27 cellular contexts compared by ENCODE assay signal in the genomic region with DNA sequence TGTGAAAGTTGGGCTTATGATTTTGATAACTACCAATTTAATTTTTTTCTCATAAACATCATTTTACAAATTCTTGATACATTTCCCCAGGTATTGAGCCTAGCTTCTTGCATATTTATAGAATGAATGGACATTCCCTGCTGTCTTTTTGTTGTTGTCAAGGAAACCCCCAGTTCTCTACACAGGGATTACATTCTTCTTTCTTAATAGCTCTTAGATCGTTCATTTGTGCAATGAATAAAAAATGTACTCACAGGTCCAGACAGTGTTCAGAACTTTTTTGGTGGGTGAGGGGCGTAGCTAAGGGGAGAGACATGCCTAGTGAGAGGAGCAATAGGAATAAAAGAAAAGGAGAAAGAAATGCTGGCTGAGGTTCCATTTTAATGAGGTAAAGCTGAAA. TPM values are rescaled to one million over a fixed set of nuclear protein-coding genes. Genes with fewer than 3 reads are reported as not detected.
DNase-seq lines count a peak whose midpoint lies in the region; ATAC-seq and TF ChIP-seq lines count a peak whose summit lies in the region.
"Had no signal": no experiment of that assay in that cellular context is flagged by ENCODE, and none has a peak within 500 bp of the region (broad histone marks: within the 10 kb centered on the region; RNA-seq: fewer than 3 reads in every experiment).

No MANE protein-coding gene starts in this region.

- H3F3A ChIP-seq in neural cell (ENCODE audit: insufficient read depth, low read length, poor library complexity, severe bottlenecking) = peaks cover 7% of the 10 kb centered on the region
- H3F3A ChIP-seq in PC-3 (ENCODE audit: low read length, unreplicated experiment) = no peaks in the 10 kb centered on the region

- H3K27ac ChIP-seq in RWPE2 (ENCODE audit: poor library complexity, severe bottlenecking) = no peak overlapping the region
- no peak overlapping the region for H3K27ac ChIP-seq in neural cell (ENCODE audit: low read length)
- no peak overlapping the region for H3K27ac ChIP-seq in PC-3 (ENCODE audit: low read length)
- H3K27ac ChIP-seq: heart left ventricle, psoas muscle, uterus had no signal

- TF ChIP-seq EP300 in neural cell (conservative IDR thresholded peaks at IDR 0.05; ENCODE audit: poor library complexity, severe bottlenecking) = no peak

- intact Hi-C loops in activated CD4-positive, alpha-beta T cell treated with anti-CD3 and anti-CD28 coated beads, Interleukin-2, amount 10 ng/mL, durations not matched to agents 24 days and 14 days (cut with micrococcal nuclease) = no loop called here
- intact Hi-C loops in PC-3 (cut with micrococcal nuclease) = no loop called here

- H4K20me1 ChIP-seq in neural cell (ENCODE audit: insufficient read depth) (peaks cover 89% of the 10 kb centered on the region), PC-3 (ENCODE audit: low read length) (no peaks in the 10 kb centered on the region)

- H3K27me3 ChIP-seq in RWPE2 (ENCODE audit: insufficient read depth, poor library complexity, severe bottlenecking) (peaks cover 14% of the 10 kb centered on the region), neural cell (ENCODE audit: insufficient read depth, low read depth, low read length) (no peaks in the 10 kb centered on the region), PC-3 (ENCODE audit: low read length) (no peaks in the 10 kb centered on the region)
- H3K27me3 ChIP-seq: ascending aorta, BE2C, heart left ventricle, uterus had no signal

- H3K36me3 ChIP-seq in RWPE2 (ENCODE audit: low read depth) = no peaks in the 10 kb centered on the region
- peaks cover 34% of the 10 kb centered on the region for H3K36me3 ChIP-seq in neural cell (ENCODE audit: insufficient read depth, low read length)
- H3K36me3 ChIP-seq in PC-3 (ENCODE audit: low read depth, low read length) = no peaks in the 10 kb centered on the region
- H3K36me3 ChIP-seq: BE2C, heart left ventricle, thoracic aorta, uterus had no signal

- no peaks in the 10 kb centered on the region for H3K4me1 ChIP-seq in RWPE2 (ENCODE audit: insufficient read depth, poor library complexity, severe bottlenecking)
- no peaks in the 10 kb centered on the region for H3K4me1 ChIP-seq in PC-3 (ENCODE audit: insufficient read depth, low read length)
- H3K4me1 ChIP-seq: ascending aorta, BE2C, psoas muscle, uterus had no signal

- ATAC-seq in RWPE2 (ENCODE audit: low read depth) (peak; percentile 35; the same call in 1 of the 3 replicates), PC-3 (no peak)
- ATAC-seq: activated CD8-positive, alpha-beta T cell treated with anti-CD3 and anti-CD28 coated beads, Interleukin-2, amount 10 ng/mL, durations not matched to agents 7 days and 5 days; heart left ventricle; left colon; Panc1; psoas muscle; stimulated activated naive CD8-positive, alpha-beta T cell treated with anti-CD3 and anti-CD28 coated beads, Interleukin-15, Interleukin-2, amounts not matched to agents 100 U/mL and 50 U/mL, for 24 hours had no signal

- BruUV-seq in PC-3 (replicated peaks; lab: Mats Ljungman, UMichigan) = no TSS peak

- H3K36me3 Mint-ChIP-seq in activated CD4-positive, alpha-beta T cell treated with anti-CD3 and anti-CD28 coated beads, Interleukin-2, amount 10 ng/mL, durations not matched to agents 24 days and 14 days (ENCODE audit: low read depth) = no peaks in the 10 kb centered on the region
- H3K36me3 Mint-ChIP-seq: activated naive CD8-positive, alpha-beta T cell; memory B cell had no signal

- H3K4me3 ChIP-seq in RWPE2 (ENCODE audit: severe bottlenecking) (no peak overlapping the region), choroid plexus epithelial cell (ENCODE audit: low read depth, low read length) (no peak overlapping the region), neural cell (ENCODE audit: low read length) (peak overlapping the region; percentile 28), PC-3 (ENCODE audit: low read length) (no peak overlapping the region)
- H3K4me3 ChIP-seq: ascending aorta, heart left ventricle, psoas muscle, thoracic aorta, uterus had no signal

- no peak overlapping the region for H3K27ac Mint-ChIP-seq in activated CD4-positive, alpha-beta T cell treated with anti-CD3 and anti-CD28 coated beads, Interleukin-2, amount 10 ng/mL, durations not matched to agents 24 days and 14 days
- H3K27ac Mint-ChIP-seq: activated CD8-positive, alpha-beta T cell treated with anti-CD3 and anti-CD28 coated beads, Interleukin-2, amount 10 ng/mL, durations not matched to agents 7 days and 5 days; activated naive CD8-positive, alpha-beta T cell; activated T-helper 2 cell treated with anti-CD3 and anti-CD28 coated beads, Interferon-gamma antibody, Interleukin-2, Interleukin-4, amounts not matched to agents 10 μg/mL and 5 μg/mL and 100 μg/mL, durations not matched to agents 14 hours and 24 hours and 36 hours; memory B cell had no signal

- no peak overlapping the region for H2AFZ ChIP-seq in neural cell (ENCODE audit: low read depth, low read length)
- no peak overlapping the region for H2AFZ ChIP-seq in PC-3 (ENCODE audit: low read length)

- H3K4me2 ChIP-seq in neural cell (ENCODE audit: low read length) (no peak overlapping the region), PC-3 (ENCODE audit: low read length) (no peak overlapping the region)

- no peak overlapping the region for H3K9ac ChIP-seq in neural cell (ENCODE audit: low read length)
- no peak overlapping the region for H3K9ac ChIP-seq in PC-3 (ENCODE audit: low read length)

- no peaks in the 10 kb centered on the region for H3K9me3 Mint-ChIP-seq in activated CD4-positive, alpha-beta T cell treated with anti-CD3 and anti-CD28 coated beads, Interleukin-2, amount 10 ng/mL, durations not matched to agents 24 days and 14 days
- H3K9me3 Mint-ChIP-seq: activated T-helper 2 cell treated with anti-CD3 and anti-CD28 coated beads, Interferon-gamma antibody, Interleukin-2, Interleukin-4, amounts not matched to agents 10 μg/mL and 5 μg/mL and 100 μg/mL, durations not matched to agents 14 hours and 24 hours and 36 hours; memory B cell had no signal

- POLR2A ChIA-PET in PC-3 (lab: Charles Lee; ENCODE audit: unreplicated experiment) = no interaction called here

- H3K4me3 Mint-ChIP-seq in activated CD4-positive, alpha-beta T cell treated with anti-CD3 and anti-CD28 coated beads, Interleukin-2, amount 10 ng/mL, durations not matched to agents 24 days and 14 days = no peak overlapping the region
- H3K4me3 Mint-ChIP-seq: activated CD8-positive, alpha-beta T cell treated with anti-CD3 and anti-CD28 coated beads, Interleukin-2, amount 10 ng/mL, durations not matched to agents 7 days and 5 days; activated naive CD8-positive, alpha-beta T cell; memory B cell had no signal

- H3K79me2 ChIP-seq in neural cell (replicated peaks; ENCODE audit: insufficient read depth, low read length) (peaks cover 97% of the 10 kb centered on the region), PC-3 (ENCODE audit: low read length) (no peaks in the 10 kb centered on the region)

- CTCF ChIA-PET in PC-3 (lab: Charles Lee) = no interaction called here

- DNase-seq in Ammon's horn (ENCODE audit: low spot score) (peak; percentile 30), RWPE2 (ENCODE audit: low spot score) (no peak), choroid plexus epithelial cell (ENCODE audit: low read depth) (peak; percentile 73), NCI-H1417 treated with DMSO at 0.1 percent for 48 hours (lab: John Stamatoyannopoulos, UW) (no peak), OCI-M1 (lab: John Stamatoyannopoulos, UW) (no peak), PC-3 (no peak)
- no peak for DNase-seq in activated CD4-positive, alpha-beta T cell treated with anti-CD3 and anti-CD28 coated beads, Interleukin-2, amount 10 ng/mL, durations not matched to agents 24 days and 14 days
- DNase-seq: activated CD4-positive, CD25-positive, alpha-beta regulatory T cell treated with anti-CD3 and anti-CD28 coated beads, Interleukin-2, amount 50 U/mL, for 72 hours; activated CD8-positive, alpha-beta T cell treated with anti-CD3 and anti-CD28 coated beads, Interleukin-2, amount 10 ng/mL, durations not matched to agents 7 days and 5 days; BE2C; cerebellar nuclear complex; H7; heart left ventricle; left colon; NCI-H1694; NCI-H526; psoas muscle; SIG-M5; stimulated activated naive CD8-positive, alpha-beta T cell treated with anti-CD3 and anti-CD28 coated beads, Interleukin-15, Interleukin-2, amounts not matched to agents 100 U/mL and 50 U/mL, for 24 hours; uterus had no signal

- no peaks in the 10 kb centered on the region for H3K4me1 Mint-ChIP-seq in activated CD4-positive, alpha-beta T cell treated with anti-CD3 and anti-CD28 coated beads, Interleukin-2, amount 10 ng/mL, durations not matched to agents 24 days and 14 days
- H3K4me1 Mint-ChIP-seq: memory B cell had no signal

- peaks cover 15% of the 10 kb centered on the region for H3K27me3 Mint-ChIP-seq in activated CD4-positive, alpha-beta T cell treated with anti-CD3 and anti-CD28 coated beads, Interleukin-2, amount 10 ng/mL, durations not matched to agents 24 days and 14 days
- H3K27me3 Mint-ChIP-seq: memory B cell had no signal

- H3K9me3 ChIP-seq in RWPE2 (ENCODE audit: severe bottlenecking) = no peaks in the 10 kb centered on the region
- H3K9me3 ChIP-seq in neural cell (ENCODE audit: low read length) = no peaks in the 10 kb centered on the region
- H3K9me3 ChIP-seq in PC-3 (ENCODE audit: low read length) = no peaks in the 10 kb centered on the region
- H3K9me3 ChIP-seq: ascending aorta, BE2C, heart left ventricle, psoas muscle, thoracic aorta, uterus had no signal

- TF ChIP-seq CTCF in RWPE2 (IDR thresholded peaks at IDR 0.05; ENCODE audit: poor library complexity, severe bottlenecking) (no peak), choroid plexus epithelial cell (conservative IDR thresholded peaks at IDR 0.05; ENCODE audit: low read depth, low read length) (no peak), neural cell (IDR thresholded peaks at IDR 0.05; ENCODE audit: poor library complexity, severe bottlenecking) (no peak), PC-3 (conservative IDR thresholded peaks at IDR 0.05; ENCODE audit: low read depth, low read length) (no peak)

- no peak for TF ChIP-seq RAD21 in neural cell (conservative IDR thresholded peaks at IDR 0.05)

- H3K9me2 ChIP-seq in neural cell (ENCODE audit: insufficient read depth, low read length) (no peaks in the 10 kb centered on the region), PC-3 (replicated peaks; ENCODE audit: low read length) (no peaks in the 10 kb centered on the region)

TF ChIP-seq in neural cell, 6 proteins besides CTCF, POLR2A, EP300 and RAD21 (continues in another document):
- TF ChIP-seq EZH2 (IDR thresholded peaks at IDR 0.05; ENCODE audit: borderline replicate concordance, insufficient read depth, low read length, poor library complexity, severe bottlenecking) = no peak
- TF ChIP-seq MXI1 (conservative IDR thresholded peaks at IDR 0.05; ENCODE audit: poor library complexity, severe bottlenecking) = no peak
- no peak for TF ChIP-seq POLR2AphosphoS5 (IDR thresholded peaks at IDR 0.05)
- TF ChIP-seq SMC3 (conservative IDR thresholded peaks at IDR 0.05; ENCODE audit: poor library complexity) = no peak
- no peak for TF ChIP-seq TAF1 (IDR thresholded peaks at IDR 0.05; ENCODE audit: low read depth)

RNA-seq across cellular contexts. Expression of a gene that starts 58.6 kb away (rescaled TPM):
- polyA plus RNA-seq in neural cell = 1,185 and 1,274 TPM in 2 replicates
- polyA minus RNA-seq in neural cell = 3,969 and 5,103 TPM in 2 replicates
- total RNA-seq in activated CD4-positive, alpha-beta T cell treated with anti-CD3 and anti-CD28 coated beads, Interleukin-2, amount 10 ng/mL, durations not matched to agents 24 days and 14 days = 0.14 TPM in 1 of 2 replicates, not detected in the other
- total RNA-seq in PC-3 (2014; rRNA removed) = 6.2 and 6.7 TPM in 2 replicates
- total RNA-seq: activated T-helper 2 cell treated with anti-CD3 and anti-CD28 coated beads, Interferon-gamma antibody, Interleukin-2, Interleukin-4, amounts not matched to agents 10 μg/mL and 5 μg/mL and 100 μg/mL, durations not matched to agents 14 hours and 24 hours and 36 hours had no signal

Comparison
In these comparisons a context has a peak if more than half of its experiments do, and no peak if none do; other contexts are left out.
1. DNase-seq: peak in Ammon's horn (single experiment) and choroid plexus epithelial cell (single experiment); none in RWPE2 (single experiment), NCI-H1417 treated with DMSO at 0.1 percent for 48 hours (single experiment), activated CD4-positive, alpha-beta T cell treated with anti-CD3 and anti-CD28 coated beads, Interleukin-2, amount 10 ng/mL, durations not matched to agents 24 days and 14 days (single experiment), OCI-M1 (single experiment) and PC-3 (single experiment).